Comparison of ENCODE assay signal across 1 cellular context in genomic region chr12:110846615-110847566, GRCh38.
TF ChIP-seq lines count a peak whose summit lies in the region.

TSS of gene CCDC63 (plus strand) at chr12:110846987. CDS start at chr12:110852955, 5,968 bp downstream.

TF ChIP-seq in HepG2, 621 proteins besides CTCF, POLR2A, EP300 and RAD21 (continued from another document and continues in another):
- TF ChIP-seq, protein P1, sequence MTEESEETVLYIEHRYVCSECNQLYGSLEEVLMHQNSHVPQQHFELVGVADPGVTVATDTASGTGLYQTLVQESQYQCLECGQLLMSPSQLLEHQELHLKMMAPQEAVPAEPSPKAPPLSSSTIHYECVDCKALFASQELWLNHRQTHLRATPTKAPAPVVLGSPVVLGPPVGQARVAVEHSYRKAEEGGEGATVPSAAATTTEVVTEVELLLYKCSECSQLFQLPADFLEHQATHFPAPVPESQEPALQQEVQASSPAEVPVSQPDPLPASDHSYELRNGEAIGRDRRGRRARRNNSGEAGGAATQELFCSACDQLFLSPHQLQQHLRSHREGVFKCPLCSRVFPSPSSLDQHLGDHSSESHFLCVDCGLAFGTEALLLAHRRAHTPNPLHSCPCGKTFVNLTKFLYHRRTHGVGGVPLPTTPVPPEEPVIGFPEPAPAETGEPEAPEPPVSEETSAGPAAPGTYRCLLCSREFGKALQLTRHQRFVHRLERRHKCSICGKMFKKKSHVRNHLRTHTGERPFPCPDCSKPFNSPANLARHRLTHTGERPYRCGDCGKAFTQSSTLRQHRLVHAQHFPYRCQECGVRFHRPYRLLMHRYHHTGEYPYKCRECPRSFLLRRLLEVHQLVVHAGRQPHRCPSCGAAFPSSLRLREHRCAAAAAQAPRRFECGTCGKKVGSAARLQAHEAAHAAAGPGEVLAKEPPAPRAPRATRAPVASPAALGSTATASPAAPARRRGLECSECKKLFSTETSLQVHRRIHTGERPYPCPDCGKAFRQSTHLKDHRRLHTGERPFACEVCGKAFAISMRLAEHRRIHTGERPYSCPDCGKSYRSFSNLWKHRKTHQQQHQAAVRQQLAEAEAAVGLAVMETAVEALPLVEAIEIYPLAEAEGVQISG (CRISPR knock-in tag; IDR thresholded peaks at IDR 0.05), result 0 out of 2 replicates have a peak, but pooled peaks have one; percentile 42
- TF ChIP-seq TARDBP (CRISPR knock-in tag; IDR thresholded peaks at IDR 0.05) (0 out of 2 replicates have a peak, but pooled peaks have one; percentile 22), SALL1 (CRISPR knock-in tag; IDR thresholded peaks at IDR 0.05) (peak; percentile 31; the same call in 1 of the 2 replicates), PATZ1 (CRISPR knock-in tag; IDR thresholded peaks at IDR 0.05) (peak; percentile 51), KDM5B (CRISPR knock-in tag; IDR thresholded peaks at IDR 0.05; ENCODE audit: borderline replicate concordance) (peak; percentile 52; the same call in 1 of the 2 replicates), ZNF530 (CRISPR knock-in tag; IDR thresholded peaks at IDR 0.05; ENCODE audit: low read depth) (no peak), GABPB1 (CRISPR knock-in tag; IDR thresholded peaks at IDR 0.05) (peak; percentile 34; the same call in 1 of the 2 replicates), ZNF350 (CRISPR knock-in tag; IDR thresholded peaks at IDR 0.05; ENCODE audit: borderline replicate concordance, low read depth) (peak; percentile 30; the same call in 1 of the 2 replicates), MTA3 (CRISPR knock-in tag; IDR thresholded peaks at IDR 0.05) (no peak), ZMYM2 (CRISPR knock-in tag; IDR thresholded peaks at IDR 0.05) (peak; percentile 53; the same call in 1 of the 2 replicates), MNT (IDR thresholded peaks at IDR 0.05) (no peak), ZNF768 (CRISPR knock-in tag; IDR thresholded peaks at IDR 0.05) (peak; percentile 30; the same call in 1 of the 2 replicates), ZSCAN22 (CRISPR knock-in tag; IDR thresholded peaks at IDR 0.05) (0 out of 2 replicates have a peak, but pooled peaks have one; percentile 74), HIVEP1 (CRISPR knock-in tag; IDR thresholded peaks at IDR 0.05) (no peak), ZNF180 (CRISPR knock-in tag; IDR thresholded peaks at IDR 0.05; ENCODE audit: borderline replicate concordance, low read depth) (no peak), KAT2B (IDR thresholded peaks at IDR 0.05; ENCODE audit: borderline replicate concordance, low read depth, low read length) (no peak), HDAC1 (CRISPR knock-in tag; IDR thresholded peaks at IDR 0.05) (0 out of 2 replicates have a peak, but pooled peaks have one; percentile 19), ZBTB7B (CRISPR knock-in tag; IDR thresholded peaks at IDR 0.05) (peak; percentile 40; the same call in 1 of the 2 replicates), SNAPC5 (CRISPR knock-in tag; IDR thresholded peaks at IDR 0.05; ENCODE audit: borderline replicate concordance) (0 out of 2 replicates have a peak, but pooled peaks have one; percentile 63), ZNF142 (CRISPR knock-in tag; IDR thresholded peaks at IDR 0.05) (peak; percentile 92; the same call in 1 of the 2 replicates), ZNF556 (CRISPR knock-in tag; IDR thresholded peaks at IDR 0.05; ENCODE audit: borderline replicate concordance) (peak; percentile 21; the same call in 1 of the 2 replicates), HMGXB4 (CRISPR knock-in tag; IDR thresholded peaks at IDR 0.05; ENCODE audit: borderline replicate concordance in 1 of 2, low read depth in 1 of 2) (peak; percentile 43 to 63; a peak in 2 of 4 replicates), ZSCAN21 (CRISPR knock-in tag; IDR thresholded peaks at IDR 0.05; ENCODE audit: borderline replicate concordance) (peak; percentile 67; the same call in 1 of the 2 replicates), REPIN1 (CRISPR knock-in tag; IDR thresholded peaks at IDR 0.05; ENCODE audit: borderline replicate concordance, low read depth) (0 out of 2 replicates have a peak, but pooled peaks have one; percentile 55), STAG1 (CRISPR knock-in tag; IDR thresholded peaks at IDR 0.05) (peak; percentile 65), YEATS4 (CRISPR knock-in tag; IDR thresholded peaks at IDR 0.05; ENCODE audit: borderline replicate concordance) (0 out of 2 replicates have a peak, but pooled peaks have one; percentile 29), SMAD3 (CRISPR knock-in tag; IDR thresholded peaks at IDR 0.05) (no peak), ZNF777 (CRISPR knock-in tag; IDR thresholded peaks at IDR 0.05) (peak; percentile 99), ZNF501 (CRISPR knock-in tag; IDR thresholded peaks at IDR 0.05) (peak; percentile 31; the same call in 1 of the 2 replicates), MEIS1 (CRISPR knock-in tag; IDR thresholded peaks at IDR 0.05; ENCODE audit: borderline replicate concordance) (peak; percentile 47; the same call in 1 of the 2 replicates), HNRNPLL (IDR thresholded peaks at IDR 0.05; ENCODE audit: low read depth, low read length, poor library complexity, severe bottlenecking) (peak; percentile 76), HES4 (CRISPR knock-in tag; IDR thresholded peaks at IDR 0.05; ENCODE audit: borderline replicate concordance) (no peak), KDM2A (CRISPR knock-in tag; IDR thresholded peaks at IDR 0.05; ENCODE audit: borderline replicate concordance, low read depth) (peak; percentile 76)
- TF ChIP-seq, protein P2, sequence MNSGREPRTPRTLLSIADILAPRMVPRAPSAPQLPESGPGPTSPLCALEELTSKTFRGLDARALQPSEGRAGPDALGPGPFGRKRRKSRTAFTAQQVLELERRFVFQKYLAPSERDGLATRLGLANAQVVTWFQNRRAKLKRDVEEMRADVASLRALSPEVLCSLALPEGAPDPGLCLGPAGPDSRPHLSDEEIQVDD (CRISPR knock-in tag; IDR thresholded peaks at IDR 0.05; ENCODE audit: borderline replicate concordance), result no peak
- TF ChIP-seq, protein P3, sequence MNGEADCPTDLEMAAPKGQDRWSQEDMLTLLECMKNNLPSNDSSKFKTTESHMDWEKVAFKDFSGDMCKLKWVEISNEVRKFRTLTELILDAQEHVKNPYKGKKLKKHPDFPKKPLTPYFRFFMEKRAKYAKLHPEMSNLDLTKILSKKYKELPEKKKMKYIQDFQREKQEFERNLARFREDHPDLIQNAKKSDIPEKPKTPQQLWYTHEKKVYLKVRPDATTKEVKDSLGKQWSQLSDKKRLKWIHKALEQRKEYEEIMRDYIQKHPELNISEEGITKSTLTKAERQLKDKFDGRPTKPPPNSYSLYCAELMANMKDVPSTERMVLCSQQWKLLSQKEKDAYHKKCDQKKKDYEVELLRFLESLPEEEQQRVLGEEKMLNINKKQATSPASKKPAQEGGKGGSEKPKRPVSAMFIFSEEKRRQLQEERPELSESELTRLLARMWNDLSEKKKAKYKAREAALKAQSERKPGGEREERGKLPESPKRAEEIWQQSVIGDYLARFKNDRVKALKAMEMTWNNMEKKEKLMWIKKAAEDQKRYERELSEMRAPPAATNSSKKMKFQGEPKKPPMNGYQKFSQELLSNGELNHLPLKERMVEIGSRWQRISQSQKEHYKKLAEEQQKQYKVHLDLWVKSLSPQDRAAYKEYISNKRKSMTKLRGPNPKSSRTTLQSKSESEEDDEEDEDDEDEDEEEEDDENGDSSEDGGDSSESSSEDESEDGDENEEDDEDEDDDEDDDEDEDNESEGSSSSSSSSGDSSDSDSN (CRISPR knock-in tag; IDR thresholded peaks at IDR 0.05), result peak; percentile 60
- TF ChIP-seq, protein P4, sequence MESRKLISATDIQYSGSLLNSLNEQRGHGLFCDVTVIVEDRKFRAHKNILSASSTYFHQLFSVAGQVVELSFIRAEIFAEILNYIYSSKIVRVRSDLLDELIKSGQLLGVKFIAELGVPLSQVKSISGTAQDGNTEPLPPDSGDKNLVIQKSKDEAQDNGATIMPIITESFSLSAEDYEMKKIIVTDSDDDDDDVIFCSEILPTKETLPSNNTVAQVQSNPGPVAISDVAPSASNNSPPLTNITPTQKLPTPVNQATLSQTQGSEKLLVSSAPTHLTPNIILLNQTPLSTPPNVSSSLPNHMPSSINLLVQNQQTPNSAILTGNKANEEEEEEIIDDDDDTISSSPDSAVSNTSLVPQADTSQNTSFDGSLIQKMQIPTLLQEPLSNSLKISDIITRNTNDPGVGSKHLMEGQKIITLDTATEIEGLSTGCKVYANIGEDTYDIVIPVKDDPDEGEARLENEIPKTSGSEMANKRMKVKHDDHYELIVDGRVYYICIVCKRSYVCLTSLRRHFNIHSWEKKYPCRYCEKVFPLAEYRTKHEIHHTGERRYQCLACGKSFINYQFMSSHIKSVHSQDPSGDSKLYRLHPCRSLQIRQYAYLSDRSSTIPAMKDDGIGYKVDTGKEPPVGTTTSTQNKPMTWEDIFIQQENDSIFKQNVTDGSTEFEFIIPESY (CRISPR knock-in tag; IDR thresholded peaks at IDR 0.05), result 0 out of 2 replicates have a peak, but pooled peaks have one; percentile 19
